Comparison of ENCODE assay signal across 2 cellular contexts in the genomic region with DNA sequence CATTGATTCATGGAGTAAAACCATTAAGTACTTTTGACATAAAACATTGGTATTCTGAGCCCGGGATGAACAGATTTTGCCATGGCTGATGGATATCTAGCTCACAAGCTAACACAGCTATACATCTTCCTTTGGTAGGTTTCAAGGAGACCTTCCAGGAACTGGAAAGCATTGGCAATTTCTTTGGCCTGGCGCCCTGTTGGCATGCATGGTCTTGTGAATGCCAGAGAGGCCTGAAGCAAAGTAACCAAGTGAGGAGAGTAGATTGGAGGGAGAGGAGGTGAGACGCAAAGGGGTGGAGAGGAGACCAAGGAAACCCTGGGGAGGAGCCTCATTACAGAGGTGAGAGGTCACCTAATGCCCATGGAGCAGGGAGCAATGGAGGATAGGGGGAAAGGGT.
TF ChIP-seq lines count a peak whose summit lies in the region.

No MANE protein-coding gene starts in this region.

TF ChIP-seq in IMR-90, 13 proteins besides CTCF, POLR2A, EP300 and RAD21 (continued from another document):
- TF ChIP-seq CHD1 (IDR thresholded peaks at IDR 0.05; ENCODE audit: low read depth, low read length), result no peak
- TF ChIP-seq MXI1 (IDR thresholded peaks at IDR 0.05; ENCODE audit: borderline replicate concordance, low read depth, low read length), result no peak
- TF ChIP-seq MAZ (IDR thresholded peaks at IDR 0.05; ENCODE audit: borderline replicate concordance, low read depth, low read length), result no peak
- no peak for TF ChIP-seq RCOR1 (IDR thresholded peaks at IDR 0.05; ENCODE audit: insufficient replicate concordance, low read length)
- no peak for TF ChIP-seq USF2 (IDR thresholded peaks at IDR 0.05; ENCODE audit: low read depth, low read length)
- no peak for TF ChIP-seq CEBPB (IDR thresholded peaks at IDR 0.05; ENCODE audit: low read depth, low read length)
- no peak for TF ChIP-seq FOS (IDR thresholded peaks at IDR 0.05; ENCODE audit: low read depth, low read length)
- no peak for TF ChIP-seq NFE2L2 (IDR thresholded peaks at IDR 0.05; ENCODE audit: low read depth, low read length)

TF ChIP-seq in GM23338, 12 proteins besides CTCF, POLR2A, EP300 and RAD21 (continued from another document):
- TF ChIP-seq NANOG (IDR thresholded peaks at IDR 0.05; ENCODE audit: borderline replicate concordance) (no peak), CREB1 (CRISPR knock-in tag; IDR thresholded peaks at IDR 0.05; ENCODE audit: low read depth) (no peak), POLR2AphosphoS5 (IDR thresholded peaks at IDR 0.05; ENCODE audit: low read depth) (no peak), STAT1 (IDR thresholded peaks at IDR 0.05; ENCODE audit: unreplicated experiment) (no peak), EZH2 (IDR thresholded peaks at IDR 0.05; ENCODE audit: low read depth, unreplicated experiment) (no peak), JUNB (IDR thresholded peaks at IDR 0.05; ENCODE audit: unreplicated experiment) (no peak), REST (IDR thresholded peaks at IDR 0.05; ENCODE audit: unreplicated experiment) (no peak)
- TF ChIP-seq, protein P1, sequence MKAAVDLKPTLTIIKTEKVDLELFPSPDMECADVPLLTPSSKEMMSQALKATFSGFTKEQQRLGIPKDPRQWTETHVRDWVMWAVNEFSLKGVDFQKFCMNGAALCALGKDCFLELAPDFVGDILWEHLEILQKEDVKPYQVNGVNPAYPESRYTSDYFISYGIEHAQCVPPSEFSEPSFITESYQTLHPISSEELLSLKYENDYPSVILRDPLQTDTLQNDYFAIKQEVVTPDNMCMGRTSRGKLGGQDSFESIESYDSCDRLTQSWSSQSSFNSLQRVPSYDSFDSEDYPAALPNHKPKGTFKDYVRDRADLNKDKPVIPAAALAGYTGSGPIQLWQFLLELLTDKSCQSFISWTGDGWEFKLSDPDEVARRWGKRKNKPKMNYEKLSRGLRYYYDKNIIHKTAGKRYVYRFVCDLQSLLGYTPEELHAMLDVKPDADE (IDR thresholded peaks at IDR 0.05), result no peak
